ENCODE assay signal across 18 cellular contexts in genomic region chr16:48540222-48540900, GRCh38.
DNase-seq lines count a peak whose midpoint lies in the region; TF ChIP-seq lines count a peak whose summit lies in the region.
"Had no signal": no experiment of that assay in that cellular context is flagged by ENCODE, and none has a peak within 500 bp of the region (broad histone marks: within the 10 kb centered on the region; RNA-seq: fewer than 3 reads in every experiment).

No MANE protein-coding gene starts in this region.

- DNase-seq in activated CD8-positive, alpha-beta memory T cell treated with anti-CD3 and anti-CD28 coated beads for 24 hours: peak; percentile 49
- DNase-seq in activated CD8-positive, alpha-beta memory T cell treated with anti-CD3 and anti-CD28 coated beads, Interleukin-2, amount 50 U/mL, for 4 hours: no peak
- no peak for DNase-seq in H9
- no peak for DNase-seq in glutamatergic neuron
- DNase-seq in neural crest cell (ENCODE audit: low read depth, low spot score): no peak
- no peak for DNase-seq in T-helper 1 cell
- DNase-seq in NCI-H128 (lab: John Stamatoyannopoulos, UW; ENCODE audit: unreplicated experiment): no peak
- no peak for DNase-seq in posterior cingulate gyrus
- DNase-seq: C1 segment of cervical spinal cord; COR-L47; DMS53; NCI-H146; NCI-H2081 treated with DMSO at 0.1 percent for 48 hours; NCI-H526; NK-92 treated with Interleukin-12 subunit alpha and Interleukin-12 subunit beta, amount 100 ng/mL, for 24 hours; OCI-M1; RPMI8226 had no signal

- H2BK5ac ChIP-seq in H9 (ENCODE audit: insufficient read length, low read length): peak overlapping the region; percentile 43

- H3K9me3 ChIP-seq in H9 (ENCODE audit: control insufficient read depth, low read depth, low read length): no peaks in the 10 kb centered on the region
- H3K9me3 ChIP-seq: HAP-1 had no signal

- H3K56ac ChIP-seq in H9 (ENCODE audit: insufficient read length, low read depth, low read length): no peak overlapping the region

- intact Hi-C loops in posterior cingulate gyrus (cut with DNase I): loop anchor here (5.0 kb wide), 2 partner anchors 173 to 263 kb away; no protein-coding TSS in a partner anchor

- no peaks in the 10 kb centered on the region for H3K4me1 ChIP-seq in H9 (ENCODE audit: insufficient read depth, low read length)
- H3K4me1 ChIP-seq: HAP-1 had no signal

- no peak overlapping the region for H3K4me3 Mint-ChIP-seq in H9
- H3K4me3 Mint-ChIP-seq in glutamatergic neuron (ENCODE audit: unreplicated experiment): no peak overlapping the region
- H3K4me3 Mint-ChIP-seq in neural crest cell: no peak overlapping the region

- no peaks in the 10 kb centered on the region for H4K20me1 ChIP-seq in H9 (ENCODE audit: control insufficient read depth, insufficient read depth, insufficient read length)

- peaks cover 9 to 21% of the 10 kb centered on the region in 2 experiments for H3K4me1 Mint-ChIP-seq in H9
- peaks cover 14% of the 10 kb centered on the region for H3K4me1 Mint-ChIP-seq in glutamatergic neuron (ENCODE audit: low read depth, unreplicated experiment)
- H3K4me1 Mint-ChIP-seq in neural crest cell: no peaks in the 10 kb centered on the region

- H3K9me3 Mint-ChIP-seq in H9 (no peaks in the 10 kb centered on the region; a peak in 1 of 5 replicates), glutamatergic neuron (ENCODE audit: unreplicated experiment) (peaks cover 7% of the 10 kb centered on the region), neural crest cell (no peaks in the 10 kb centered on the region)

- H3K27me3 ChIP-seq in H9 (ENCODE audit: insufficient read depth, low read length): no peaks in the 10 kb centered on the region

- H3K4me2 ChIP-seq in H9 (ENCODE audit: insufficient read depth, insufficient read length, low read length): no peak overlapping the region

- no peak overlapping the region for H2BK15ac ChIP-seq in H9 (ENCODE audit: low read depth, low read length)

- H2AK5ac ChIP-seq in H9 (ENCODE audit: insufficient read length, low read length): no peak overlapping the region

- H3K36me3 Mint-ChIP-seq in H9 (ENCODE audit: insufficient read depth in 1 of 3, low read depth in 3 of 3) (peaks cover 14 to 45% (median 33%) of the 10 kb centered on the region in 3 experiments; a peak in 6 of 7 replicates), glutamatergic neuron (ENCODE audit: unreplicated experiment) (peaks cover 4% of the 10 kb centered on the region), neural crest cell (ENCODE audit: low read depth) (peaks cover 6% of the 10 kb centered on the region)

- no peak overlapping the region for H2AFZ ChIP-seq in H9 (ENCODE audit: low read length)

- no peak for TF ChIP-seq CTCF in H9 (conservative IDR thresholded peaks at IDR 0.05)
- no peak for TF ChIP-seq CTCF in glutamatergic neuron (IDR thresholded peaks at IDR 0.05; ENCODE audit: partially characterized antibody, unreplicated experiment)
- TF ChIP-seq CTCF in neural crest cell (conservative IDR thresholded peaks at IDR 0.05): no peak

- no peak overlapping the region for H2BK120ac ChIP-seq in H9 (ENCODE audit: low read depth, low read length, poor library complexity, severe bottlenecking)

- H3K27ac Mint-ChIP-seq in H9 (peak overlapping the region in 2 of 3 experiments; percentile 95 to 96; a peak in 4 of 7 replicates), glutamatergic neuron (ENCODE audit: unreplicated experiment) (peak overlapping the region; percentile 73), neural crest cell (ENCODE audit: unreplicated experiment) (peak overlapping the region; percentile 50)

- H4K91ac ChIP-seq in H9 (ENCODE audit: insufficient read length, low read depth, low read length): no peak overlapping the region

- H4K5ac ChIP-seq in H9 (ENCODE audit: insufficient read length, low read depth, low read length): no peak overlapping the region

- no peak overlapping the region for H3K14ac ChIP-seq in H9 (ENCODE audit: insufficient read depth, low read length)

- H3K79me2 ChIP-seq in H9 (ENCODE audit: insufficient read depth, low read length): no peaks in the 10 kb centered on the region

- H3K18ac ChIP-seq in H9 (ENCODE audit: insufficient read length, low read depth, low read length): no peak overlapping the region

- no peaks in the 10 kb centered on the region for H3K23me2 ChIP-seq in H9 (ENCODE audit: insufficient read length, low read depth, low read length, poor library complexity, severe bottlenecking)

- H4K8ac ChIP-seq in H9 (replicated peaks; ENCODE audit: insufficient read length, low read depth, low read length): no peak overlapping the region

- no peak overlapping the region for H2BK20ac ChIP-seq in H9 (ENCODE audit: low read depth, low read length, poor library complexity, severe bottlenecking)

- H3K4ac ChIP-seq in H9 (ENCODE audit: low read depth, low read length): no peak overlapping the region

- WGBS in H9 (ENCODE audit: extremely low coverage, insufficient read length, low lambda C conversion rate): no CpG with 5 or more reads among the region's 17 CpGs

- H3T11ph ChIP-seq in H9 (ENCODE audit: low read length): no peak overlapping the region

- no peak overlapping the region for H3K27ac ChIP-seq in H9 (ENCODE audit: insufficient read length, low read depth, low read length)

- no peak overlapping the region for H3K23ac ChIP-seq in H9 (ENCODE audit: insufficient read length, low read depth, low read length)

- H3K79me1 ChIP-seq in H9 (ENCODE audit: insufficient read depth, low read depth, low read length, poor library complexity, severe bottlenecking): no peaks in the 10 kb centered on the region

- H3K9ac ChIP-seq in H9 (ENCODE audit: extremely low read depth, insufficient read length, low read length): no peak overlapping the region

- no peak overlapping the region for H2BK12ac ChIP-seq in H9 (ENCODE audit: insufficient read length, low read depth, low read length)

- H3K27me3 Mint-ChIP-seq in H9 (ENCODE audit: low read depth): no peaks in the 10 kb centered on the region
- peaks cover 4% of the 10 kb centered on the region for H3K27me3 Mint-ChIP-seq in glutamatergic neuron (ENCODE audit: unreplicated experiment)
- H3K27me3 Mint-ChIP-seq in neural crest cell (ENCODE audit: low read depth): no peaks in the 10 kb centered on the region
